26 cellular contexts compared by ENCODE assay signal in the genomic region with DNA sequence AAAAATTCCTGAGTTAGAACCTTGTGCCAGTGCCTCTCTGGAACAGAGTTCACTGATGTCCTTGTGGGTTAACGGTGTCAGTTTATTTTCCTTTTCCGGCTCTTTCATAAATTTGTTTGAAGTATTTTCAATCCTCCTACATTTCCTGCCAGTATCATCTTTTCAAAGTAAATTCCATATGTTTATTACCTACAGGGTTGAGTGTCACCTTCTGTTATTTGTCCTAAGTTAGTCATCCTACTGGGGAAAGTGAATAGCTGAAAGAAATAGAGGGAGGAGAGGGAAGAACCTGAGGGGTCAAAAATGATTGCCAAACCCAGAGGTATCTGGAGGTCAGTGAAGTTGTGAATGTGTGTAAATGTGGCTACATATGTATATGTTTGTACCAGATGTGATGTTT.
"Had no signal": no experiment of that assay in that cellular context is flagged by ENCODE, and none has a peak within 500 bp of the region (broad histone marks: within the 10 kb centered on the region; RNA-seq: fewer than 3 reads in every experiment).

No MANE protein-coding gene starts in this region.

- H3K9me3 ChIP-seq: suprapubic skin, testis, thoracic aorta, thyroid gland, upper lobe of right lung, uterus, vagina had no signal

- ATAC-seq: stimulated activated effector memory CD8-positive, alpha-beta T cell treated with anti-CD3 and anti-CD28 coated beads, Interleukin-12 subunit alpha, Interleukin-12 subunit beta, amount 100 ng/mL, for 72 hours; stimulated activated memory B cell treated with anti-CD40 and anti-IgM and Interleukin-4, amounts not matched to agents 10 μg/mL and 1 μg/mL and 100 μg/mL, for 72 hours; stimulated activated naive B cell treated with anti-CD40 and anti-IgM and Interleukin-4, amounts not matched to agents 10 μg/mL and 1 μg/mL and 100 μg/mL, for 72 hours; stimulated activated naive CD8-positive, alpha-beta T cell treated with anti-CD3 and anti-CD28 coated beads, Interleukin-15, amount 100 ng/mL, for 72 hours; stimulated activated naive CD8-positive, alpha-beta T cell treated with anti-CD3 and anti-CD28 coated beads, Interleukin-15, Interleukin-2, amounts not matched to agents 100 U/mL and 50 U/mL, for 24 hours; upper lobe of right lung had no signal

- H3K27me3 ChIP-seq: stomach, suprapubic skin, testis, thyroid gland, tibial artery, tibial nerve, transverse colon, upper lobe of left lung, upper lobe of right lung, uterus, vagina had no signal

- H3K4me3 ChIP-seq: stomach, suprapubic skin, testis, thoracic aorta, thyroid gland, tibial artery, tibial nerve, transverse colon, upper lobe of left lung, upper lobe of right lung, uterus, vagina had no signal

- H3K27ac ChIP-seq: stomach, suprapubic skin, testis, thoracic aorta, thyroid gland, tibial artery, tibial nerve, transverse colon, upper lobe of left lung, upper lobe of right lung, uterus, vagina had no signal

- H3K36me3 ChIP-seq: stomach, suprapubic skin, thoracic aorta, thyroid gland, tibial artery, tibial nerve, transverse colon, upper lobe of left lung, upper lobe of right lung, uterus, vagina had no signal

- DNase-seq: stimulated activated CD4-positive, alpha-beta T cell treated with anti-CD3 and anti-CD28 coated beads, Interleukin-2, amount 100 ng/mL, for 48 hours; stimulated activated CD4-positive, alpha-beta T cell treated with anti-CD3 and anti-CD28 coated beads, Interleukin-4, amount 100 ng/mL, for 1 hour; stimulated activated CD4-positive, alpha-beta T cell treated with anti-CD3 and anti-CD28 coated beads, Interleukin-4, amount 100 ng/mL, for 24 hours; stimulated activated CD4-positive, alpha-beta T cell treated with anti-CD3 and anti-CD28 coated beads, Interleukin-4, amount 100 ng/mL, for 4 hours; stimulated activated CD8-positive, alpha-beta memory T cell treated with anti-CD3 and anti-CD28 coated beads, Interleukin-4, amount 100 ng/mL, for 48 hours; stimulated activated naive B cell treated with anti-CD40 and anti-IgM and Interleukin-4, amounts not matched to agents 10 μg/mL and 1 μg/mL and 100 μg/mL, for 72 hours; stimulated activated naive CD4-positive, alpha-beta T cell; stimulated activated naive CD4-positive, alpha-beta T cell treated with Interleukin-2 at 50 U/mL for 16 hours; stimulated activated naive CD8-positive, alpha-beta T cell treated with anti-CD3 and anti-CD28 coated beads, Interleukin-15, amount 100 ng/mL, for 72 hours; stimulated activated naive CD8-positive, alpha-beta T cell treated with anti-CD3 and anti-CD28 coated beads, Interleukin-15, Interleukin-2, amounts not matched to agents 100 U/mL and 50 U/mL, for 24 hours; stomach; substantia nigra; testis; thyroid gland; tibial artery; transverse colon; trophoblast cell; upper lobe of left lung; upper lobe of right lung; uterus had no signal

- H3K4me1 ChIP-seq: stomach, suprapubic skin, testis, thyroid gland, tibial artery, transverse colon, upper lobe of left lung, upper lobe of right lung, uterus, vagina had no signal
